In genomic region chr6:116321933-116322332, GRCh38 we compare ENCODE assay signal across 5 cellular contexts. TPM values are rescaled to one million over a fixed set of nuclear protein-coding genes. Genes with fewer than 3 reads are reported as not detected.
DNase-seq lines count a peak whose midpoint lies in the region; FAIRE-seq and TF ChIP-seq lines count a peak whose summit lies in the region.
"Not testable (repeated sequence)": the region's sequence is repeated elsewhere in the genome, so short reads cannot be mapped to it uniquely, and the experiment has no call there.

No MANE protein-coding gene starts in this region.

- not testable (repeated sequence) for H3K9ac ChIP-seq in endodermal cell (ENCODE audit: extremely low read depth, low read length, poor library complexity, severe bottlenecking); neural progenitor cell

- H3K4me3 ChIP-seq in endodermal cell (ENCODE audit: low read length); right atrium auricular region; neural progenitor cell: not testable (repeated sequence)

- not testable (repeated sequence) for H2AFZ ChIP-seq in neural progenitor cell (replicated peaks)

- H3K79me2 ChIP-seq in neural progenitor cell (ENCODE audit: low read depth), result not testable (repeated sequence)

- TF ChIP-seq CTCF in endodermal cell (conservative IDR thresholded peaks at IDR 0.05); right atrium auricular region (IDR thresholded peaks at IDR 0.05); neural progenitor cell (IDR thresholded peaks at IDR 0.05): not testable (repeated sequence)

- DNase-seq in GM12891 (ENCODE audit: insufficient read length, low spot score); endodermal cell; right atrium auricular region (ENCODE audit: low spot score); neural progenitor cell (ENCODE audit: low spot score): not testable (repeated sequence)
- peak; percentile 56 for DNase-seq in SK-N-DZ (ENCODE audit: low spot score)

- H3K4me3 Mint-ChIP-seq in endodermal cell, neural progenitor cell: not testable (repeated sequence)

- not testable (repeated sequence) for H3K9me3 ChIP-seq in endodermal cell (ENCODE audit: control insufficient read depth, low read length); right atrium auricular region; neural progenitor cell (ENCODE audit: low read depth)

- H3K27ac Mint-ChIP-seq in endodermal cell, result peak overlapping the region; percentile 80
- peak overlapping the region; percentile 83 for H3K27ac Mint-ChIP-seq in neural progenitor cell

- not testable (repeated sequence) for H3K27me3 Mint-ChIP-seq in endodermal cell (ENCODE audit: insufficient read depth); neural progenitor cell (ENCODE audit: insufficient read depth, low read depth)

- not testable (repeated sequence) for H3F3A ChIP-seq in neural progenitor cell (ENCODE audit: low read depth)

- 93% methylated on average over 8 to 13 of the region's 13 CpGs for WGBS in endodermal cell (ENCODE audit: insufficient coverage in 1 of 2, insufficient read length in 1 of 2), 2 experiments

- not testable (repeated sequence) for TF ChIP-seq POLR2A in GM12891 (IDR thresholded peaks at IDR 0.05; ENCODE audit: low read depth, low read length)

- not testable (repeated sequence) for H3K27me3 ChIP-seq in endodermal cell (ENCODE audit: control insufficient read depth, insufficient read depth, low read length, poor library complexity, severe bottlenecking); right atrium auricular region; neural progenitor cell

- H4K20me1 ChIP-seq in neural progenitor cell (ENCODE audit: low read depth), result not testable (repeated sequence)

- peaks cover 18% of the 10 kb centered on the region for H3K9me3 Mint-ChIP-seq in endodermal cell
- not testable (repeated sequence) for H3K9me3 Mint-ChIP-seq in neural progenitor cell

- not testable (repeated sequence) for H3K36me3 ChIP-seq in endodermal cell (ENCODE audit: control insufficient read depth, insufficient read depth, low read length); right atrium auricular region; neural progenitor cell

- H3K36me3 Mint-ChIP-seq in endodermal cell (ENCODE audit: low read depth), result not testable (repeated sequence)
- H3K36me3 Mint-ChIP-seq in neural progenitor cell, result peaks cover 10% of the 10 kb centered on the region

- H3K4me1 ChIP-seq in endodermal cell (ENCODE audit: control insufficient read depth, insufficient read depth, low read length), result not testable (repeated sequence)
- H3K4me1 ChIP-seq in right atrium auricular region (peaks cover 0 to 21% of the 10 kb centered on the region in 2 donors), neural progenitor cell (peaks cover 10% of the 10 kb centered on the region)

- FAIRE-seq in GM12891 (lab: Jason Lieb, UNC), result peak; percentile 9

- peaks cover 43% of the 10 kb centered on the region for H3K4me1 Mint-ChIP-seq in endodermal cell
- peaks cover 33% of the 10 kb centered on the region for H3K4me1 Mint-ChIP-seq in neural progenitor cell

- not testable (repeated sequence) for H3K4me2 ChIP-seq in neural progenitor cell

- H3K27ac ChIP-seq in endodermal cell (ENCODE audit: low read depth, low read length); neural progenitor cell: not testable (repeated sequence)
- peak overlapping the region; percentile 5 to 55 for H3K27ac ChIP-seq in right atrium auricular region

RNA-seq across cellular contexts. Expression of gene TSPYL1, which starts 42.2 kb away (rescaled TPM):
- 26.9 TPM for polyA plus RNA-seq in GM12891 (2012; ENCODE audit: low read depth, missing spikeins)
- polyA plus RNA-seq in SK-N-DZ (2014; cell fraction: cytosol; rRNA removed), result 36.5 and 41.0 TPM in 2 replicates
- 13.4 and 15.2 TPM in 2 replicates for polyA plus RNA-seq in SK-N-DZ (2014; cell fraction: nucleus; rRNA removed)
- total RNA-seq in endodermal cell (10 to 100 TPM; 73.4 to 80.6 TPM), right atrium auricular region (10 to 100 TPM; 79.3 to 87.5 TPM), neural progenitor cell (ENCODE audit: low replicate concordance) (63.0 and 64.9 TPM in 2 replicates)
- polyA plus RNA-seq in endodermal cell (2013, experiment 1 of 2), result 50.7 TPM
- polyA plus RNA-seq in endodermal cell (2013, experiment 2 of 2), result 50.3 TPM

RNA-seq across cellular contexts. Expression of gene DSE, which starts 48.8 kb away (rescaled TPM):
- polyA plus RNA-seq in GM12891 (2012; ENCODE audit: low read depth, missing spikeins), result 22.8 TPM
- 15.2 and 24.1 TPM in 2 replicates for polyA plus RNA-seq in SK-N-DZ (2014; cell fraction: cytosol; rRNA removed)
- 29.6 and 31.9 TPM in 2 replicates for polyA plus RNA-seq in SK-N-DZ (2014; cell fraction: nucleus; rRNA removed)
- 10 to 100 TPM; 42.3 to 44.3 TPM for total RNA-seq in endodermal cell
- polyA plus RNA-seq in endodermal cell (2013, experiment 1 of 2), result 18.9 TPM
- polyA plus RNA-seq in endodermal cell (2013, experiment 2 of 2), result 17.5 TPM
- total RNA-seq in right atrium auricular region, result 10 to 100 TPM; 19.4 to 31.7 TPM
- total RNA-seq in neural progenitor cell (ENCODE audit: low replicate concordance), result 30.0 and 43.7 TPM in 2 replicates
